ENCODE assay signal across 18 cellular contexts in the genomic region with DNA sequence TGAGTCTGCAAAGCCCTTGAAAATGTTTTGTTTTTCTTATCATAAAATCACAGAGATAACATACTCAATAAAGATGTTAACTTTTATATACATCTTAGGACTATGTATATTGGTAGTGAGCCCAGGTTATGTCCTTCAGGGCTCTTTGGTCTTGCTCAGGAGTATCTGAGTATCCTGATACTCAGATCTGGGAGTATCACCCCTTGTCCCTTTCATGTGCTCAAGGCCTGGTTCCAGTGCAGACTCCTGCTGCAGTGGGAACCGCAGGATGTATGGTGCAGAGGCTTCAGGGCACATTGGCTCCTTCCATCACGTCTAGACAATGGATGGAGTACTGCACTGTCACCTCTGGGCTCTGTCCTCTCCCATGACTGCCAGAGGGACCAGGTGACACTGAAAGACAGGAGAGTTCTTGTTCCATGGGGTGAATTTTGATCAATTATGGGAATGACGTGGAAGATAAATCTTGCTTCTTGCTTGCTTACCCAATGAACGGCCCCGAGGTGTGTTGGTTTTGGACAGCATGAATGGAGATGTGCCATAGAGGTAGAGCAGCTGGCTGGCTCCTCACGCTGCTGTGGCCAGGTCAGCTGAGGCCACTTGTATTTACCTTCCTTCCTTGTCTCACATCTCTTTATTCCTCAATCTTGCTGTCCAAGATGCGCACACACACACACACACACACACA.
DNase-seq lines count a peak whose midpoint lies in the region; ATAC-seq, FAIRE-seq and TF ChIP-seq lines count a peak whose summit lies in the region.
"Had no signal": no experiment of that assay in that cellular context is flagged by ENCODE, and none has a peak within 500 bp of the region (broad histone marks: within the 10 kb centered on the region; RNA-seq: fewer than 3 reads in every experiment).

No MANE protein-coding gene starts in this region.

- no peaks in the 10 kb centered on the region for H3K36me3 Mint-ChIP-seq in activated naive CD8-positive, alpha-beta T cell treated with anti-CD3 and anti-CD28 coated beads, Interleukin-2, amount 50 U/mL, for 24 hours (ENCODE audit: low read depth)

- H4K12ac ChIP-seq in trophoblast cell (ENCODE audit: low read depth, low read length), result no peak overlapping the region

- no peak for ATAC-seq in activated naive CD8-positive, alpha-beta T cell treated with anti-CD3 and anti-CD28 coated beads, Interleukin-2, amount 50 U/mL, for 24 hours

- H3K27me3 Mint-ChIP-seq in activated naive CD8-positive, alpha-beta T cell treated with anti-CD3 and anti-CD28 coated beads, Interleukin-2, amount 50 U/mL, for 24 hours, result peaks cover 2% of the 10 kb centered on the region

- H3K4ac ChIP-seq in trophoblast cell (ENCODE audit: low read depth, low read length), result no peak overlapping the region

- H2BK12ac ChIP-seq in trophoblast cell (ENCODE audit: low read length), result no peak overlapping the region

- DNase-seq in HTR-8/SVneo (ENCODE audit: insufficient read length, low spot score) (no peak), NCI-H774 (lab: John Stamatoyannopoulos, UW) (peak; percentile 59), trophoblast cell (peak; percentile 7 to 51), islet precursor cell (no peak), mesenteric fat pad (ENCODE audit: low spot score) (no peak)
- no peak for DNase-seq in activated naive CD8-positive, alpha-beta T cell treated with anti-CD3 and anti-CD28 coated beads, Interleukin-2, amount 50 U/mL, for 24 hours
- DNase-seq: ACHN, C1 segment of cervical spinal cord, IMR-90, NCI-H1105 treated with DMSO at 0.1 percent for 48 hours, NCI-H1694 treated with DMSO at 0.1 percent for 48 hours, NCI-H510A, NCI-H748 treated with DMSO at 0.1 percent for 48 hours, PC-9 had no signal

- FAIRE-seq in HTR-8/SVneo (lab: Jason Lieb, UNC), result peak; percentile 74
- FAIRE-seq: D721Med, GM12892, GM18507 had no signal

- H3K14ac ChIP-seq in trophoblast cell (ENCODE audit: low read length), result no peak overlapping the region

- H4K8ac ChIP-seq in trophoblast cell (ENCODE audit: low read depth, low read length), result no peak overlapping the region

- H3K23ac ChIP-seq in trophoblast cell (ENCODE audit: low read length), result no peak overlapping the region

- no peaks in the 10 kb centered on the region for H3K9me3 ChIP-seq in trophoblast cell (ENCODE audit: insufficient read depth, low read depth, low read length)

- no peaks in the 10 kb centered on the region for H3K27me3 ChIP-seq in trophoblast cell (ENCODE audit: insufficient read depth, low read length)

- H2AFZ ChIP-seq in trophoblast cell (ENCODE audit: insufficient read depth, low read length, poor library complexity), result no peak overlapping the region
- H2AFZ ChIP-seq: PC-9 had no signal

- no peak overlapping the region for H3K18ac ChIP-seq in trophoblast cell (ENCODE audit: low read length)

- H3K4me1 ChIP-seq in trophoblast cell (ENCODE audit: control insufficient read depth in 1 of 2, insufficient read depth in 2 of 2, low read length in 2 of 2), result no peaks in the 10 kb centered on the region

- H3K9ac ChIP-seq in trophoblast cell (ENCODE audit: low read length), result no peak overlapping the region

- no peaks in the 10 kb centered on the region for H3K79me2 ChIP-seq in trophoblast cell (ENCODE audit: control insufficient read depth, insufficient read depth, low read length, poor library complexity)

- peaks cover 21% of the 10 kb centered on the region for H3K9me3 Mint-ChIP-seq in activated naive CD8-positive, alpha-beta T cell treated with anti-CD3 and anti-CD28 coated beads, Interleukin-2, amount 50 U/mL, for 24 hours

- peak overlapping the region; percentile 82 for H3K27ac ChIP-seq in VCaP
- no peak overlapping the region for H3K27ac ChIP-seq in trophoblast cell (ENCODE audit: low read depth, low read length)
- H3K27ac ChIP-seq: PC-9 had no signal

- H2AK5ac ChIP-seq in trophoblast cell (ENCODE audit: low read length), result no peak overlapping the region

- TF ChIP-seq CTCF in VCaP (conservative IDR thresholded peaks at IDR 0.05), result no peak

- WGBS in trophoblast cell (ENCODE audit: extremely low coverage, insufficient coverage, insufficient read length), result no CpG with 5 or more reads among the region's 7 CpGs

- no peak overlapping the region for H2BK5ac ChIP-seq in trophoblast cell (ENCODE audit: low read depth, low read length, poor library complexity)

- H4K91ac ChIP-seq in trophoblast cell (ENCODE audit: low read depth, low read length), result no peak overlapping the region

- no peaks in the 10 kb centered on the region for H3K79me1 ChIP-seq in trophoblast cell (ENCODE audit: low read length)

- no peaks in the 10 kb centered on the region for H3K4me1 Mint-ChIP-seq in activated naive CD8-positive, alpha-beta T cell treated with anti-CD3 and anti-CD28 coated beads, Interleukin-2, amount 50 U/mL, for 24 hours

- H3K36me3 ChIP-seq in trophoblast cell (ENCODE audit: control insufficient read depth in 1 of 2, insufficient read depth in 2 of 2, low read length in 2 of 2), result no peaks in the 10 kb centered on the region

- no peak overlapping the region for H2BK120ac ChIP-seq in trophoblast cell (ENCODE audit: insufficient read depth, low read length, poor library complexity)

- no peak overlapping the region for H3K4me3 Mint-ChIP-seq in activated naive CD8-positive, alpha-beta T cell treated with anti-CD3 and anti-CD28 coated beads, Interleukin-2, amount 50 U/mL, for 24 hours

- no peak overlapping the region for H3K4me2 ChIP-seq in trophoblast cell (ENCODE audit: low read length)
- H3K4me2 ChIP-seq: PC-9 had no signal

- no peak overlapping the region for H3K27ac Mint-ChIP-seq in activated naive CD8-positive, alpha-beta T cell treated with anti-CD3 and anti-CD28 coated beads, Interleukin-2, amount 50 U/mL, for 24 hours

- H3K4me3 ChIP-seq in trophoblast cell (ENCODE audit: low read depth, low read length), result no peak overlapping the region
- H3K4me3 ChIP-seq: PC-9 had no signal

Comparison
In these comparisons a context has a peak if more than half of its experiments do, and no peak if none do; other contexts are left out.
1. DNase-seq: peak in NCI-H774 (single experiment) and trophoblast cell (2 of 2); none in HTR-8/SVneo (single experiment), islet precursor cell (single experiment), mesenteric fat pad (single experiment) and activated naive CD8-positive, alpha-beta T cell treated with anti-CD3 and anti-CD28 coated beads, Interleukin-2, amount 50 U/mL, for 24 hours (single experiment).